Comparison of ENCODE assay signal across 9 cellular contexts in the genomic region with DNA sequence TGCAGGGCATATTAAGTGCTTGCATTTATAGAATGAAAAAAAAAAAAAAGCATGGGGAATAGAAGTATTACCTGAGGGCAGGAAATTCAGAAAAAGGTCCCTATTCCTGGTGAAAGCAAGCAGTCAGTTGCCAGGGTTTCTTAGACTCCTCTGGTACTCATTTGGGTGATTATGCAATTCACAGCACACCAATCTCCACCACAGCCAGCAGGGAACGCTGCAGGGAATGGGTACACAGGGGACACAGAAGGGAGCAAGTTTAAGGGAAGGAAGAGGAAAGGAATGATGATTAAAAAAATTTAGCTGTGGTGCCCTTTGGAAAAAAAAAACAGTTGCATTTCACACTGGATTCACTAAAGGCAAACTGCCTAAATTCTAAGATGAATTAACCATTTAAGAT. TPM values are rescaled to one million over a fixed set of nuclear protein-coding genes. Genes with fewer than 3 reads are reported as not detected.
DNase-seq lines count a peak whose midpoint lies in the region; ATAC-seq lines count a peak whose summit lies in the region.
"Had no signal": no experiment of that assay in that cellular context is flagged by ENCODE, and none has a peak within 500 bp of the region (broad histone marks: within the 10 kb centered on the region; RNA-seq: fewer than 3 reads in every experiment).

No MANE protein-coding gene starts in this region.

- DNase-seq in NCI-H2196 (lab: John Stamatoyannopoulos, UW; ENCODE audit: unreplicated experiment) (peak; percentile 15), NCI-H2196 treated with DMSO at 0.1 percent for 48 hours (lab: John Stamatoyannopoulos, UW; ENCODE audit: unreplicated experiment) (no peak), NCI-H524 treated with DMSO at 0.1 percent for 48 hours (lab: John Stamatoyannopoulos, UW) (peak; percentile 1), dermis blood vessel endothelial cell (peak; percentile 35), midbrain (lab: John Stamatoyannopoulos, UW) (peak; percentile 13)
- DNase-seq: naive B cell had no signal

- ATAC-seq in HG03139 (IDR thresholded peaks at IDR 0.05; ENCODE audit: unreplicated experiment) (no peak), HG03135 (IDR thresholded peaks at IDR 0.05; ENCODE audit: unreplicated experiment) (no peak), GM19463 (IDR thresholded peaks at IDR 0.05; ENCODE audit: unreplicated experiment) (no peak)

RNA-seq across cellular contexts. Expression of a gene that starts 14.2 kb away (rescaled TPM):
- 16.2 and 18.1 TPM in 2 replicates for total RNA-seq in dermis blood vessel endothelial cell
